ENCODE assay signal across 28 cellular contexts in genomic region chr1:234680331-234680904, GRCh38.
"Had no signal": no experiment of that assay in that cellular context is flagged by ENCODE, and none has a peak within 500 bp of the region (broad histone marks: within the 10 kb centered on the region; RNA-seq: fewer than 3 reads in every experiment).

No MANE protein-coding gene starts in this region.

- H3K4me2 ChIP-seq: PC-9 had no signal

- H3K27ac Mint-ChIP-seq: activated CD4-positive, alpha-beta T cell treated with anti-CD3 and anti-CD28 coated beads, Interleukin-2, amount 10 ng/mL, durations not matched to agents 24 days and 14 days; activated naive CD4-positive, alpha-beta T cell treated with anti-CD3 and anti-CD28 coated beads, Interleukin-2, amount 50 U/mL, for 24 hours; activated naive CD8-positive, alpha-beta T cell treated with anti-CD3 and anti-CD28 coated beads, Interleukin-2, amount 10 ng/mL, durations not matched to agents 7 days and 5 days; activated T-cell treated with anti-CD3 and anti-CD28 coated beads, Interleukin-2, amount 50 U/mL, for 72 hours; activated T-helper 2 cell treated with anti-CD3 and anti-CD28 coated beads, Interferon-gamma antibody, Interleukin-2, Interleukin-4, amounts not matched to agents 10 μg/mL and 5 μg/mL and 100 μg/mL, durations not matched to agents 14 hours and 24 hours and 36 hours had no signal

- H3K9me3 ChIP-seq: ascending aorta, SJCRH30 had no signal

- H3K27me3 ChIP-seq: ascending aorta, cardiac muscle cell, SJCRH30 had no signal

- H3K36me3 Mint-ChIP-seq: activated naive CD8-positive, alpha-beta T cell treated with anti-CD3 and anti-CD28 coated beads, Interleukin-2, amount 10 ng/mL, durations not matched to agents 7 days and 5 days had no signal

- H3K27ac ChIP-seq: ascending aorta, cardiac muscle cell, PC-9, SJCRH30, SK-N-MC, WERI-Rb-1 had no signal

- DNase-seq: activated CD4-positive, alpha-beta T cell treated with anti-CD3 and anti-CD28 coated beads, Interleukin-2, amount 10 ng/mL, durations not matched to agents 24 days and 14 days; activated CD4-positive, alpha-beta T cell treated with anti-CD3 and anti-CD28 coated beads, Interleukin-2, amount 50 U/mL, for 4 hours; activated gamma-delta T cell; activated naive CD4-positive, alpha-beta T cell treated with Interleukin-2 at 50 U/mL for 16 hours; activated naive CD8-positive, alpha-beta T cell treated with anti-CD3 and anti-CD28 coated beads, Interleukin-2, amount 10 ng/mL, durations not matched to agents 7 days and 5 days; activated T-cell treated with anti-CD3 and anti-CD28 coated beads, Interleukin-2, amount 50 U/mL, for 1 hour; activated T-cell treated with anti-CD3 and anti-CD28 coated beads, Interleukin-2, amount 50 U/mL, for 72 hours; amygdala; cortex of kidney; NCI-H1092; NCI-H1436 treated with DMSO at 0.1 percent for 48 hours; NCI-H187; NCI-H2029 treated with DMSO at 0.1 percent for 48 hours; NCI-H2107; NCI-H2171; NCI-H510A; NCI-H526; NCI-H748 treated with DMSO at 0.1 percent for 48 hours; PC-9; SHP77; SJCRH30; T1000; WERI-Rb-1 had no signal

- H3K27me3 Mint-ChIP-seq: activated naive CD4-positive, alpha-beta T cell treated with anti-CD3 and anti-CD28 coated beads, Interleukin-2, amount 50 U/mL, for 24 hours had no signal

- H3K9me3 Mint-ChIP-seq: activated CD4-positive, alpha-beta T cell treated with anti-CD3 and anti-CD28 coated beads, Interleukin-2, amount 10 ng/mL, durations not matched to agents 24 days and 14 days had no signal

- ATAC-seq: activated T-cell treated with anti-CD3 and anti-CD28 coated beads, Interleukin-2, amount 50 U/mL, for 72 hours had no signal

- H3K4me3 Mint-ChIP-seq: activated CD4-positive, alpha-beta T cell treated with anti-CD3 and anti-CD28 coated beads, Interleukin-2, amount 10 ng/mL, durations not matched to agents 24 days and 14 days; activated naive CD4-positive, alpha-beta T cell treated with anti-CD3 and anti-CD28 coated beads, Interleukin-2, amount 50 U/mL, for 24 hours; activated naive CD8-positive, alpha-beta T cell treated with anti-CD3 and anti-CD28 coated beads, Interleukin-2, amount 10 ng/mL, durations not matched to agents 7 days and 5 days; activated T-cell treated with anti-CD3 and anti-CD28 coated beads, Interleukin-2, amount 50 U/mL, for 72 hours had no signal

- H3K36me3 ChIP-seq: ascending aorta, cardiac muscle cell, SJCRH30, WERI-Rb-1 had no signal

- H2AFZ ChIP-seq: PC-9 had no signal

- H3K4me3 ChIP-seq: ascending aorta, cardiac muscle cell, PC-9, SJCRH30, SK-N-MC had no signal
